ENCODE assay signal across 11 cellular contexts in the genomic region with DNA sequence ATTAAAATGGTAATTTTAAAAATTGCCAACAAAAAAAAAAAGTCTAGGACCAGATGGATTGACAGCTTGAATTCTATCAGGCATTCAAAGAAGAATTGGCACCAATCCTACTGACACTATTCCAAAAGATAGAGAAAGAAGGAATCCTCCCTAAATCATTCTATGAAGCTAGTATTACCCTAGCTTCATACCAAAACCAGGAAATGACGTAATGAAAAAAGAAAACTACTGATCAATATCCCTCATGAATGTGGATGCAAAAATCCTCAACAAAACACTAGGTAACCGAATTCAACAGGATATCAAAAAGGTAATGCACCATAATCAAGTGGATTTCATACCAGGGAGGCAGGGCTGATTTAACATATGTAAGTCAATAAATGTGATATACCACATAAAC. TPM values are rescaled to one million over a fixed set of nuclear protein-coding genes. Genes with fewer than 3 reads are reported as not detected.
"Had no signal": no experiment of that assay in that cellular context is flagged by ENCODE, and none has a peak within 500 bp of the region (broad histone marks: within the 10 kb centered on the region; RNA-seq: fewer than 3 reads in every experiment).

No MANE protein-coding gene starts in this region.

- H3K36me3 ChIP-seq: HAP-1 had no signal

- H3K9me3 ChIP-seq: HAP-1 had no signal

- H3K9me3 Mint-ChIP-seq: HFFc6 had no signal

- H3K4me3 Mint-ChIP-seq: HFFc6 had no signal

- H3K9ac ChIP-seq: GM23248, KMS-11 had no signal

- H3K4me2 ChIP-seq: KMS-11 had no signal

- H3K27ac Mint-ChIP-seq: HFFc6 had no signal

- H3K4me3 ChIP-seq: GM23248, HAP-1 had no signal

- H2AFZ ChIP-seq: GM23248 had no signal

- ATAC-seq: HCT116 had no signal

- DNase-seq: GM23248, GOT3, H7, HFFc6, IMR-90, KBM-7 had no signal

- H3K4me1 ChIP-seq: HAP-1 had no signal

- H3K27ac ChIP-seq: GM23248, HL-60, KMS-11 had no signal

RNA-seq across cellular contexts. Expression of gene CCR1, which starts 10.2 kb away (rescaled TPM):
- total RNA-seq: GM23248, H7, HFFc6, IMR-90 had no signal
- polyA plus RNA-seq: GM23248, IMR-90 had no signal

RNA-seq across cellular contexts. Expression of gene CCR3, which starts 23.9 kb away (rescaled TPM):
- total RNA-seq: GM23248, H7, HFFc6, HT1080, IMR-90 had no signal
- polyA plus RNA-seq: GM23248, IMR-90 had no signal
